9 cellular contexts compared by ENCODE assay signal in genomic region chr22:46803031-46803880, GRCh38. TPM values are rescaled to one million over a fixed set of nuclear protein-coding genes. Genes with fewer than 3 reads are reported as not detected.
DNase-seq lines count a peak whose midpoint lies in the region; ATAC-seq lines count a peak whose summit lies in the region.
"Had no signal": no experiment of that assay in that cellular context is flagged by ENCODE, and none has a peak within 500 bp of the region (broad histone marks: within the 10 kb centered on the region; RNA-seq: fewer than 3 reads in every experiment).

No MANE protein-coding gene starts in this region.

- H3K27ac ChIP-seq in CD8-positive, alpha-beta memory T cell (ENCODE audit: low read depth, low read length): no peak overlapping the region

- peaks cover 15% of the 10 kb centered on the region for H3K4me1 ChIP-seq in CD8-positive, alpha-beta memory T cell (ENCODE audit: insufficient read depth, low read length)

- ATAC-seq in HG03354 (IDR thresholded peaks at IDR 0.05; ENCODE audit: poor library complexity, severe bottlenecking, unreplicated experiment): peak; percentile 51
- ATAC-seq in HG02884 (IDR thresholded peaks at IDR 0.05; ENCODE audit: unreplicated experiment): no peak
- no peak for ATAC-seq in HG03442 (IDR thresholded peaks at IDR 0.05; ENCODE audit: unreplicated experiment)

- no peaks in the 10 kb centered on the region for H3K27me3 ChIP-seq in CD8-positive, alpha-beta memory T cell (ENCODE audit: insufficient read depth, low read length, poor library complexity, severe bottlenecking)

- CTCF ChIA-PET in CD8-positive, alpha-beta memory T cell (lab: Charles Lee): interaction anchor here (0.7 to 5.3 kb wide), 33 partner anchors 9 to 243 kb away, joined by 3 to 133 read pairs (median 4); partner anchors contain the start of gene TBC1D22A

- peaks cover 26% of the 10 kb centered on the region for H3K36me3 ChIP-seq in CD8-positive, alpha-beta memory T cell (ENCODE audit: insufficient read depth, low read length)

- POLR2A ChIA-PET in CD8-positive, alpha-beta memory T cell (lab: Charles Lee): interaction anchor here (0.6 to 1.4 kb wide), 2 partner anchors 41 to 99 kb away, joined by 4 to 8 read pairs; partner anchors contain the start of gene TBC1D22A

- peak overlapping the region in 5 of 7 donors; percentile 24 to 55 (median 51) for H3K4me3 Mint-ChIP-seq in CD8-positive, alpha-beta memory T cell
- H3K4me3 Mint-ChIP-seq: stimulated activated naive CD8-positive, alpha-beta T cell treated with anti-CD3 and anti-CD28 coated beads, Interleukin-15, Interleukin-2, amounts not matched to agents 100 ng/mL and 50 ng/mL, for 24 hours had no signal

- peak; percentile 60 to 79 (median 67) for DNase-seq in CD8-positive, alpha-beta memory T cell
- DNase-seq in T-helper 9 cell: peak; percentile 70
- DNase-seq in amniotic epithelial cell (ENCODE audit: low read depth): peak; percentile 22
- DNase-seq in iPS-NIHi7 (ENCODE audit: extremely low spot score): peak; percentile 89
- DNase-seq in stimulated activated CD4-positive, alpha-beta T cell treated with anti-CD3 and anti-CD28 coated beads, Interleukin-4, amount 100 ng/mL, for 48 hours (ENCODE audit: low read depth in 2 of 2): peak; percentile 49 to 59

- H3K4me3 ChIP-seq in CD8-positive, alpha-beta memory T cell (ENCODE audit: low read length): no peak overlapping the region

- H3K27me3 Mint-ChIP-seq in CD8-positive, alpha-beta memory T cell: peaks cover 0 to 2% of the 10 kb centered on the region in 2 donors
- H3K27me3 Mint-ChIP-seq: stimulated activated naive CD8-positive, alpha-beta T cell treated with anti-CD3 and anti-CD28 coated beads, Interleukin-15, Interleukin-2, amounts not matched to agents 100 ng/mL and 50 ng/mL, for 24 hours had no signal

- no peaks in the 10 kb centered on the region for H3K9me3 Mint-ChIP-seq in CD8-positive, alpha-beta memory T cell
- H3K9me3 Mint-ChIP-seq: stimulated activated naive CD8-positive, alpha-beta T cell treated with anti-CD3 and anti-CD28 coated beads, Interleukin-15, Interleukin-2, amounts not matched to agents 100 ng/mL and 50 ng/mL, for 24 hours had no signal

- H3K9me3 ChIP-seq in CD8-positive, alpha-beta memory T cell (ENCODE audit: low read length): no peaks in the 10 kb centered on the region

- peak overlapping the region; percentile 53 to 96 (median 90) for H3K27ac Mint-ChIP-seq in CD8-positive, alpha-beta memory T cell
- H3K27ac Mint-ChIP-seq: stimulated activated naive CD8-positive, alpha-beta T cell treated with anti-CD3 and anti-CD28 coated beads, Interleukin-15, Interleukin-2, amounts not matched to agents 100 ng/mL and 50 ng/mL, for 24 hours had no signal

- peaks cover 0 to 78% (median 32%) of the 10 kb centered on the region in 3 donors for H3K36me3 Mint-ChIP-seq in CD8-positive, alpha-beta memory T cell

- peaks cover 35 to 71% (median 59%) of the 10 kb centered on the region in 3 donors for H3K4me1 Mint-ChIP-seq in CD8-positive, alpha-beta memory T cell

RNA-seq across cellular contexts. Expression of gene TBC1D22A, which starts 40.8 kb away (rescaled TPM):
- 10 to 100 TPM; 34.0 to 34.8 TPM for total RNA-seq in CD8-positive, alpha-beta memory T cell
- 26.6 TPM for polyA plus RNA-seq in CD8-positive, alpha-beta memory T cell

Comparison
In these comparisons a context has a peak if more than half of its experiments do, and no peak if none do; other contexts are left out.
1. DNase-seq: peak in every context shown above with its lines; median percentile 89 in iPS-NIHi7; 70 in T-helper 9 cell; 67 in CD8-positive, alpha-beta memory T cell; 54 in stimulated activated CD4-positive, alpha-beta T cell treated with anti-CD3 and anti-CD28 coated beads, Interleukin-4, amount 100 ng/mL, for 48 hours; 22 in amniotic epithelial cell.